In the genomic region with DNA sequence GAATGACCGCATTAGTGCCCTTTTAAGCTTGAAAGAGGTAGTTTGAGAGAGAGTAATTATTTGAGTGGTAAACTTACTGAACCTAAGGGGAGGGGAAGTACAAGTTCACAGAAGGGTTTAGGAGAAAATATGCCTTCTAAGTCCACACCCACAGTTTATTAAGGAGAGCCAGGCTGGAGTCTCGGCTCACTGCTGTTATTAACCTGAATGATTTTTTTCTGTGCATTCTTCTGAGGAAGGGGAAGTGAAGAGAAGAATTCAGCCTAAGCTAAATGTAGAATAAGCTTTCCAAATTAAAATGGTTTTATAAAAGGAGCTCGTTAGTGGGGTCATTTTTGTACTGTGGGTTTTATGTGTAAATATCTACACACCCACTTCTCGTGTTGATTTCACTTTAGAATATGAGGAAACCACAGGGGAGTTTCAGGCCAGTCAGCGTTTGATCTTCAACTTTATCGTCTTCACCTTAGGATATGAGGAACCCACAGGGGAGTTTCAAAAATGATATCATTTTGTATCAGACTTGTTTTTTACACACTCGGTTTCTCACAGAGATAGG, we compare ENCODE assay signal across 8 cellular contexts. TPM values are rescaled to one million over a fixed set of nuclear protein-coding genes. Genes with fewer than 3 reads are reported as not detected.
DNase-seq lines count a peak whose midpoint lies in the region; ATAC-seq, FAIRE-seq and TF ChIP-seq lines count a peak whose summit lies in the region.

No MANE protein-coding gene starts in this region.

- peak overlapping the region; percentile 96 for H3K9ac ChIP-seq in fibroblast of lung (ENCODE audit: insufficient read depth, low read length)

- POLR2A ChIA-PET in activated CD4-positive, alpha-beta memory T cell treated with anti-CD3 and anti-CD28 coated beads, Interleukin-2, amount 10 ng/mL, durations not matched to agents 7 days and 5 days (lab: Charles Lee), result interaction anchor here (0.7 to 4.8 kb wide), 18 partner anchors 9 to 524 kb away, joined by 3 to 49 read pairs (median 4); a partner anchor contains a TSS

- in situ Hi-C loops in KBM-7 (cut with MboI; ENCODE audit: low pct_unique_long_range_greater_than_20kb, low sequenced_read_pairs), result no loop called here

- TF ChIP-seq POLR2A in sigmoid colon (IDR thresholded peaks at IDR 0.05) (no peak), H54 (IDR thresholded peaks at IDR 0.05; ENCODE audit: low read depth, low read length) (no peak)

- TF ChIP-seq EP300 in sigmoid colon (IDR thresholded peaks at IDR 0.05), result no peak

- peaks cover 1% of the 10 kb centered on the region for H3K36me3 ChIP-seq in fibroblast of lung (ENCODE audit: control insufficient read depth, insufficient read depth, low read length)
- peaks cover 5 to 30% (median 13%) of the 10 kb centered on the region in 4 donors for H3K36me3 ChIP-seq in sigmoid colon

- H3K27me3 ChIP-seq in fibroblast of lung (ENCODE audit: control insufficient read depth, insufficient read depth, low read length) (no peaks in the 10 kb centered on the region), sigmoid colon (no peaks in the 10 kb centered on the region)

- TF ChIP-seq CTCF in 22Rv1 (IDR thresholded peaks at IDR 0.05) (no peak), fibroblast of lung (conservative IDR thresholded peaks at IDR 0.05 in 1 of 2, IDR thresholded peaks at IDR 0.05 in 1 of 2; ENCODE audit: low read depth in 1 of 2, low read length in 2 of 2) (no peak), sigmoid colon (IDR thresholded peaks at IDR 0.05) (no peak)

- no peak for ATAC-seq in HG03460 (IDR thresholded peaks at IDR 0.05; ENCODE audit: unreplicated experiment)

- DNase-seq in KBM-7 (peak; percentile 71), fibroblast of lung (ENCODE audit: low read depth in 2 of 2) (no peak), sigmoid colon (no peak), NCI-H1930 (lab: John Stamatoyannopoulos, UW) (no peak), H54 (ENCODE audit: insufficient read length, low spot score) (no peak)
- peak; percentile 52 for DNase-seq in activated CD4-positive, alpha-beta memory T cell treated with anti-CD3 and anti-CD28 coated beads, Interleukin-2, amount 10 ng/mL, durations not matched to agents 7 days and 5 days

- intact Hi-C loops in sigmoid colon (cut with DNase I), result loop anchor here (5.0 kb wide), 1 partner anchor 269 kb away; a partner anchor contains a TSS

- FAIRE-seq in H54 (lab: Jason Lieb, UNC), result no peak

- H2AFZ ChIP-seq in fibroblast of lung (ENCODE audit: low read length), result no peak overlapping the region

- H3K9me3 Mint-ChIP-seq in activated CD4-positive, alpha-beta memory T cell treated with anti-CD3 and anti-CD28 coated beads, Interleukin-2, amount 10 ng/mL, durations not matched to agents 7 days and 5 days, result no peaks in the 10 kb centered on the region

- H3K27ac ChIP-seq in 22Rv1, result peak overlapping the region; percentile 96
- H3K27ac ChIP-seq in fibroblast of lung (ENCODE audit: insufficient read depth, low read length), result peak overlapping the region; percentile 93
- H3K27ac ChIP-seq in sigmoid colon, result peak overlapping the region; percentile 96 to 100 (median 98)

- peak overlapping the region; percentile 69 for H3K4me2 ChIP-seq in fibroblast of lung (ENCODE audit: extremely low read depth, insufficient read depth, low read length)

- H3K27ac Mint-ChIP-seq in activated CD4-positive, alpha-beta memory T cell treated with anti-CD3 and anti-CD28 coated beads, Interleukin-2, amount 10 ng/mL, durations not matched to agents 7 days and 5 days, result peak overlapping the region; percentile 86

- peaks cover 8% of the 10 kb centered on the region for H3K27me3 Mint-ChIP-seq in activated CD4-positive, alpha-beta memory T cell treated with anti-CD3 and anti-CD28 coated beads, Interleukin-2, amount 10 ng/mL, durations not matched to agents 7 days and 5 days

- H3K4me3 ChIP-seq in fibroblast of lung (replicated peaks in 1 of 4; ENCODE audit: control extremely low read depth in 1 of 4, insufficient read depth in 1 of 4, low read depth in 3 of 4, low read length in 4 of 4), result peak overlapping the region; percentile 88 to 98 (median 91)
- H3K4me3 ChIP-seq in sigmoid colon, result peak overlapping the region; percentile 71 to 96 (median 82)

- H3K4me3 Mint-ChIP-seq in activated CD4-positive, alpha-beta memory T cell treated with anti-CD3 and anti-CD28 coated beads, Interleukin-2, amount 10 ng/mL, durations not matched to agents 7 days and 5 days, result peak overlapping the region; percentile 85

- H3K79me2 ChIP-seq in fibroblast of lung (ENCODE audit: control insufficient read depth, insufficient read depth, low read length), result peaks cover 41% of the 10 kb centered on the region

- peaks cover 36% of the 10 kb centered on the region for H3K36me3 Mint-ChIP-seq in activated CD4-positive, alpha-beta memory T cell treated with anti-CD3 and anti-CD28 coated beads, Interleukin-2, amount 10 ng/mL, durations not matched to agents 7 days and 5 days (ENCODE audit: low read depth)

- 1% methylated on average over 7 of the region's 7 CpGs for WGBS in sigmoid colon, 2 donors

- CTCF ChIA-PET in activated CD4-positive, alpha-beta memory T cell treated with anti-CD3 and anti-CD28 coated beads, Interleukin-2, amount 10 ng/mL, durations not matched to agents 7 days and 5 days (lab: Charles Lee), result interaction anchor here (0.9 to 2.9 kb wide), 6 partner anchors 21 to 200 kb away, joined by 3 to 17 read pairs (median 8); a partner anchor contains a TSS

- H3K4me1 ChIP-seq in fibroblast of lung (ENCODE audit: control insufficient read depth, extremely low read depth, insufficient read depth, low read length) (no peaks in the 10 kb centered on the region), sigmoid colon (peaks cover 0 to 25% (median 19%) of the 10 kb centered on the region in 4 donors)

- H3K4me1 Mint-ChIP-seq in activated CD4-positive, alpha-beta memory T cell treated with anti-CD3 and anti-CD28 coated beads, Interleukin-2, amount 10 ng/mL, durations not matched to agents 7 days and 5 days, result peaks cover 31% of the 10 kb centered on the region

- H4K20me1 ChIP-seq in fibroblast of lung (ENCODE audit: control insufficient read depth, extremely low read depth, insufficient read depth, low read length), result no peaks in the 10 kb centered on the region

- H3K9me3 ChIP-seq in fibroblast of lung (ENCODE audit: control insufficient read depth, insufficient read depth, low read depth, low read length) (no peaks in the 10 kb centered on the region), sigmoid colon (no peaks in the 10 kb centered on the region)

RNA-seq across cellular contexts. Expression of a gene that starts 1.5 kb away (rescaled TPM):
- total RNA-seq in activated CD4-positive, alpha-beta memory T cell treated with anti-CD3 and anti-CD28 coated beads, Interleukin-2, amount 10 ng/mL, durations not matched to agents 7 days and 5 days, result 10 to 100 TPM; 11.1 to 13.7 TPM
- total RNA-seq in fibroblast of lung (4.9 and 5.6 TPM in 2 replicates), sigmoid colon (10 to 100 TPM in 1 of 4 donors, 1 to 10 TPM in 3; 7.6 to 10.5 (median 9.0) TPM)
- polyA plus RNA-seq in fibroblast of lung (5.3 TPM in 2 replicates), sigmoid colon (1 to 10 TPM; 4.4 to 6.3 (median 4.8) TPM)
- polyA plus RNA-seq in fibroblast of lung (2012), result 3.6 and 4.1 TPM in 2 replicates
- polyA minus RNA-seq in fibroblast of lung (ENCODE audit: low replicate concordance), result 1.5 and 5.4 TPM in 2 replicates

RNA-seq across cellular contexts. Expression of a gene that starts 5.1 kb away (rescaled TPM):
- not detected for total RNA-seq in activated CD4-positive, alpha-beta memory T cell treated with anti-CD3 and anti-CD28 coated beads, Interleukin-2, amount 10 ng/mL, durations not matched to agents 7 days and 5 days
- total RNA-seq in fibroblast of lung, result not detected in 2 replicates
- not detected in 2 replicates for polyA plus RNA-seq in fibroblast of lung
- polyA plus RNA-seq in fibroblast of lung (2012), result 0.02 TPM in 1 of 2 replicates, not detected in the other
- polyA minus RNA-seq in fibroblast of lung (ENCODE audit: low replicate concordance), result not detected in 2 replicates
- not detected for total RNA-seq in sigmoid colon
- polyA plus RNA-seq in sigmoid colon, result not detected

Comparison
In these comparisons a context has a peak if more than half of its experiments do, and no peak if none do; other contexts are left out.
1. DNase-seq: peak in KBM-7 (single experiment) and activated CD4-positive, alpha-beta memory T cell treated with anti-CD3 and anti-CD28 coated beads, Interleukin-2, amount 10 ng/mL, durations not matched to agents 7 days and 5 days (single experiment); none in fibroblast of lung (0 of 2), sigmoid colon (single experiment), NCI-H1930 (0 of 2) and H54 (single experiment).
2. Peak in every context shown above with its lines, with median percentiles within 50 percentile points of each other: H3K27ac ChIP-seq.